Comparison of ENCODE assay signal across 1 cellular context in genomic region chr5:139481580-139482049, GRCh38.
TF ChIP-seq lines count a peak whose summit lies in the region.

No MANE protein-coding gene starts in this region.

TF ChIP-seq in K562, 482 proteins besides CTCF, POLR2A, EP300 and RAD21:
- no peak for TF ChIP-seq KDM2B (CRISPR knock-in tag; IDR thresholded peaks at IDR 0.05)
- TF ChIP-seq KLF6 (CRISPR knock-in tag; IDR thresholded peaks at IDR 0.05; ENCODE audit: borderline replicate concordance), result peak; percentile 65; the same call in 1 of the 2 replicates
- no peak for TF ChIP-seq HLTF (IDR thresholded peaks at IDR 0.05)
- no peak for TF ChIP-seq LARP7 (IDR thresholded peaks at IDR 0.05)
- peak in 1 of 2 experiments; percentile 14 for TF ChIP-seq AFF1 (IDR thresholded peaks at IDR 0.05; ENCODE audit: low read depth in 1 of 2, partially characterized antibody in 2 of 2)
- peak; percentile 61 for TF ChIP-seq POLR2G (IDR thresholded peaks at IDR 0.05; ENCODE audit: low read depth, low read length)
- TF ChIP-seq ARID3B (CRISPR knock-in tag; IDR thresholded peaks at IDR 0.05; ENCODE audit: borderline replicate concordance), result 0 out of 2 replicates have a peak, but pooled peaks have one; percentile 3
- TF ChIP-seq ELF4 (CRISPR knock-in tag; IDR thresholded peaks at IDR 0.05), result 0 out of 2 replicates have a peak, but pooled peaks have one; percentile 7
- 0 out of 2 replicates have a peak, but pooled peaks have one; percentile 12 for TF ChIP-seq ZNF57 (CRISPR knock-in tag; IDR thresholded peaks at IDR 0.05)
- 0 out of 2 replicates have a peak, but pooled peaks have one; percentile 5 for TF ChIP-seq ZBTB2 (IDR thresholded peaks at IDR 0.05)
- 0 out of 2 replicates have a peak, but pooled peaks have one; percentile 32 for TF ChIP-seq FOXP1 (CRISPR knock-in tag; IDR thresholded peaks at IDR 0.05)
- peak; percentile 67 for TF ChIP-seq RBFOX2 (IDR thresholded peaks at IDR 0.05; ENCODE audit: low read depth, low read length)
- TF ChIP-seq ZNF695 (CRISPR knock-in tag; IDR thresholded peaks at IDR 0.05), result no peak
- TF ChIP-seq ZFX (CRISPR knock-in tag; IDR thresholded peaks at IDR 0.05), result peak; percentile 93
- 0 out of 2 replicates have a peak, but pooled peaks have one; percentile 43 for TF ChIP-seq ZBTB49 (CRISPR knock-in tag; IDR thresholded peaks at IDR 0.05; ENCODE audit: borderline replicate concordance)
- TF ChIP-seq CTCFL (IDR thresholded peaks at IDR 0.05; ENCODE audit: borderline replicate concordance, insufficient read depth, low read depth, low read length, poor library complexity, severe bottlenecking), result peak; percentile 20
- TF ChIP-seq FOXK1 (CRISPR knock-in tag; IDR thresholded peaks at IDR 0.05; ENCODE audit: borderline replicate concordance), result no peak
- 0 out of 2 replicates have a peak, but pooled peaks have one; percentile 9 for TF ChIP-seq MTA3 (IDR thresholded peaks at IDR 0.05; ENCODE audit: borderline replicate concordance)
- peak; percentile 70; the same call in 1 of the 2 replicates for TF ChIP-seq FOXP4 (CRISPR knock-in tag; IDR thresholded peaks at IDR 0.05; ENCODE audit: borderline replicate concordance)
- peak; percentile 52 for TF ChIP-seq RBM39 (optimal IDR thresholded peaks at IDR 0.05; ENCODE audit: low read depth, low read length)
- TF ChIP-seq AFF4 (CRISPR knock-in tag; IDR thresholded peaks at IDR 0.05), result no peak
- peak; percentile 41 to 45; a peak in 2 of 4 replicates for TF ChIP-seq NRF1 (conservative IDR thresholded peaks at IDR 0.05 in 1 of 2, IDR thresholded peaks at IDR 0.05 in 1 of 2)
- TF ChIP-seq SPI1 (IDR thresholded peaks at IDR 0.05; ENCODE audit: borderline replicate concordance, low read depth, low read length), result peak; percentile 92
- 0 out of 2 replicates have a peak, but pooled peaks have one; percentile 18 for TF ChIP-seq SMARCC2 (IDR thresholded peaks at IDR 0.05; ENCODE audit: low read depth)
- TF ChIP-seq SRSF3 (IDR thresholded peaks at IDR 0.05; ENCODE audit: insufficient read depth, low read length), result 0 out of 2 replicates have a peak, but pooled peaks have one; percentile 52
- TF ChIP-seq MYNN (IDR thresholded peaks at IDR 0.05), result peak; percentile 13; the same call in 1 of the 2 replicates
- no peak for TF ChIP-seq MYNN (CRISPR knock-in tag; IDR thresholded peaks at IDR 0.05)
- peak; percentile 59 for TF ChIP-seq CHD1 (IDR thresholded peaks at IDR 0.05; ENCODE audit: low read length)
